ENCODE assay signal across 26 cellular contexts in the genomic region with DNA sequence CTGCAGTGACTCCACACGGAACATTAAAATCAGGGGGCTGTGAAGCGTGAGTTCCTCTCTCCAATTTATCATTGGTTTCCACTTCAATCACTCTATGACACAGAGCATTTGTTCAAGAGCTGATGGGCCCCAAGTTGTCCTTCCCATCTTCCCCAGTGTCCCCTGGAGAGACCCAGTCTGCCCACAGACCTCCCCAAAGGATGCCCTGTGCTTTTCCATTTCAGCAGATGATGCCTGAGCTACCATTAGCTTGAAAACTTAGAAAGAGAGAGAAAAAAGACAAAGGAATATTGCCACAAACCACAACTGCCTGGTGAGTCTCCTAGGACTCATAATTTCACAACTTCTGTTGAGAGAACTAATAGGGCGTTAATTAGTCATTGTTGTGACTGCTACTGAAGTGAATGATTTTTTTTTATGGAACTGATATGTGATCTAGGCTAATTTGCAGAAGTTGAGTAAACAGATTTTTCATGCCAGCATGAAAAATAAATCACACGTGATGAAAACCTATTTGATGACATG.
DNase-seq lines count a peak whose midpoint lies in the region; ATAC-seq lines count a peak whose summit lies in the region.
"Had no signal": no experiment of that assay in that cellular context is flagged by ENCODE, and none has a peak within 500 bp of the region (broad histone marks: within the 10 kb centered on the region; RNA-seq: fewer than 3 reads in every experiment).

No MANE protein-coding gene starts in this region.

- no peak overlapping the region for H4K91ac ChIP-seq in trophoblast cell (ENCODE audit: low read depth, low read length)

- H2AFZ ChIP-seq in trophoblast cell (ENCODE audit: insufficient read depth, low read length, poor library complexity): no peak overlapping the region

- no peak overlapping the region for H2AK5ac ChIP-seq in trophoblast cell (ENCODE audit: low read length)

- H2BK120ac ChIP-seq in trophoblast cell (ENCODE audit: insufficient read depth, low read length, poor library complexity): no peak overlapping the region

- DNase-seq in Caki2 (ENCODE audit: low read depth) (peak; percentile 8), NCI-H2171 (lab: John Stamatoyannopoulos, UW) (peak; percentile 52), trophoblast cell (no peak), dedifferentiated amniotic fluid mesenchymal stem cell (ENCODE audit: extremely low spot score) (no peak), SKM-1 treated with dmso at 0.1 percent for 144 hours (lab: John Stamatoyannopoulos, UW; ENCODE audit: unreplicated experiment) (no peak)
- DNase-seq: activated CD4-positive, CD25-positive, alpha-beta regulatory T cell treated with anti-CD3 and anti-CD28 coated beads, Interleukin-2, amount 50 U/mL, for 72 hours; activated T-cell treated with anti-CD3 and anti-CD28 coated beads for 4 hours; body of pancreas; H9; heart left ventricle; kidney; NCI-H1417 treated with DMSO at 0.1 percent for 48 hours; NCI-H2081; NCI-H345; NCI-H774; right lobe of liver; stimulated activated CD4-positive, alpha-beta T cell treated with anti-CD3 and anti-CD28 coated beads, Interleukin-12 subunit alpha, Interleukin-12 subunit beta, amount 100 ng/mL, for 4 hours; stimulated activated CD4-positive, alpha-beta T cell treated with anti-CD3 and anti-CD28 coated beads, Interleukin-4, amount 100 ng/mL, for 4 hours; substantia nigra; upper lobe of left lung had no signal

- H3K79me2 ChIP-seq in trophoblast cell (ENCODE audit: control insufficient read depth, insufficient read depth, low read length, poor library complexity): no peaks in the 10 kb centered on the region

- H3K9ac ChIP-seq in endocrine pancreas (ENCODE audit: control insufficient read depth, insufficient read depth, low read length): no peak overlapping the region
- H3K9ac ChIP-seq in trophoblast cell (ENCODE audit: low read length): peak overlapping the region; percentile 41

- H3K14ac ChIP-seq in trophoblast cell (ENCODE audit: low read length): no peak overlapping the region

- H3K4me1 ChIP-seq in endocrine pancreas (ENCODE audit: control insufficient read depth, insufficient read depth, low read length) (no peaks in the 10 kb centered on the region), trophoblast cell (ENCODE audit: control insufficient read depth in 1 of 2, insufficient read depth in 2 of 2, low read length in 2 of 2) (peaks cover 3 to 5% of the 10 kb centered on the region in 2 experiments)
- H3K4me1 ChIP-seq: body of pancreas, heart left ventricle, right lobe of liver, upper lobe of left lung had no signal

- in situ Hi-C loops in Caki2 (cut with HindIII; ENCODE audit: low pct_unique_long_range_greater_than_20kb, low sequenced_read_pairs): no loop called here

- no peak overlapping the region for H2BK12ac ChIP-seq in trophoblast cell (ENCODE audit: low read length)

- no peaks in the 10 kb centered on the region for H3K9me3 ChIP-seq in endocrine pancreas (ENCODE audit: control insufficient read depth, low read length)
- no peaks in the 10 kb centered on the region for H3K9me3 ChIP-seq in trophoblast cell (ENCODE audit: insufficient read depth, low read depth, low read length)
- H3K9me3 ChIP-seq: body of pancreas, heart left ventricle, right lobe of liver, upper lobe of left lung had no signal

- no peak overlapping the region for H3K18ac ChIP-seq in trophoblast cell (ENCODE audit: low read length)

- no peak overlapping the region for H4K12ac ChIP-seq in trophoblast cell (ENCODE audit: low read depth, low read length)

- peak overlapping the region; percentile 1 for H3K4me3 ChIP-seq in endocrine pancreas (ENCODE audit: control insufficient read depth, insufficient read depth, low read length)
- no peak overlapping the region for H3K4me3 ChIP-seq in trophoblast cell (ENCODE audit: low read depth, low read length)
- H3K4me3 ChIP-seq: body of pancreas, heart left ventricle, K562, right lobe of liver, SK-N-MC, upper lobe of left lung had no signal

- WGBS in trophoblast cell (ENCODE audit: extremely low coverage, insufficient coverage, insufficient read length): no CpG with 5 or more reads among the region's 4 CpGs

- H3K27me3 ChIP-seq in endocrine pancreas (ENCODE audit: control insufficient read depth, insufficient read depth, low read length) (no peaks in the 10 kb centered on the region), trophoblast cell (ENCODE audit: insufficient read depth, low read length) (no peaks in the 10 kb centered on the region)
- H3K27me3 ChIP-seq: body of pancreas, heart left ventricle, right lobe of liver, upper lobe of left lung had no signal

- H4K8ac ChIP-seq in trophoblast cell (ENCODE audit: low read depth, low read length): no peak overlapping the region

- no peaks in the 10 kb centered on the region for H3K79me1 ChIP-seq in trophoblast cell (ENCODE audit: low read length)

- H3K36me3 ChIP-seq in endocrine pancreas (ENCODE audit: control insufficient read depth, insufficient read depth, low read length) (no peaks in the 10 kb centered on the region), trophoblast cell (ENCODE audit: control insufficient read depth in 1 of 2, insufficient read depth in 2 of 2, low read length in 2 of 2) (no peaks in the 10 kb centered on the region)
- H3K36me3 ChIP-seq: heart left ventricle, right lobe of liver, upper lobe of left lung had no signal

- no peak overlapping the region for H3K23ac ChIP-seq in trophoblast cell (ENCODE audit: low read length)

- no peak overlapping the region for H3K27ac ChIP-seq in trophoblast cell (ENCODE audit: low read depth, low read length)
- H3K27ac ChIP-seq: body of pancreas, heart left ventricle, right lobe of liver, RWPE1, SK-N-MC, upper lobe of left lung had no signal

- no peak overlapping the region for H3K4me2 ChIP-seq in trophoblast cell (ENCODE audit: low read length)

- no peak for ATAC-seq in GM19467 (IDR thresholded peaks at IDR 0.05; ENCODE audit: unreplicated experiment)
- ATAC-seq: body of pancreas; heart left ventricle; K562; right lobe of liver; stimulated activated memory B cell treated with anti-CD40 and anti-IgM and Interleukin-4, amounts not matched to agents 10 μg/mL and 1 μg/mL and 100 μg/mL, for 72 hours had no signal

- no peak overlapping the region for H2BK5ac ChIP-seq in trophoblast cell (ENCODE audit: low read depth, low read length, poor library complexity)

- no peak overlapping the region for H3K4ac ChIP-seq in trophoblast cell (ENCODE audit: low read depth, low read length)

Comparison
In these comparisons a context has a peak if more than half of its experiments do, and no peak if none do; other contexts are left out.
1. DNase-seq: peak in Caki2 (single experiment) and NCI-H2171 (single experiment); none in trophoblast cell (0 of 2), dedifferentiated amniotic fluid mesenchymal stem cell (single experiment) and SKM-1 treated with dmso at 0.1 percent for 144 hours (single experiment).